Comparison of ENCODE assay signal across 19 cellular contexts in the genomic region with DNA sequence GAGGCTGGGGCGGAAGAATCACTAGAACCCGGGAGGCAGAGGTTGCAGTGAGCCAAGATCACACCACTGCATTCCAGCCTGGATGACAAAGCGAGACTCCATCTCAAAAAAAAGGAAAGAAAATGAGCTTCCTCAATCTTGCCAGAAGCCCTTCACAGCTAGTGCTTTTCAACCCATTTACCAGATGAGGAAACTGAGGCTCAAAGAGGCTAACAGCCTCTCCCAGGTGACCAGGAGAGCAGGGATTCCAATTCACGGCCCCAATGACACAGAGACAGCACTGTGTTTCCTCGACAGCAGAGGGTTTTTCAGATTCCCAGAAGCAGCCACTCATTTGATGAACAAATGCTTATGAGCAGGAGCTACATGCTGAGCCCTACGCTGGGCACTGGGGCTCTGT. TPM values are rescaled to one million over a fixed set of nuclear protein-coding genes. Genes with fewer than 3 reads are reported as not detected.
DNase-seq lines count a peak whose midpoint lies in the region; ATAC-seq, FAIRE-seq and TF ChIP-seq lines count a peak whose summit lies in the region.
"Had no signal": no experiment of that assay in that cellular context is flagged by ENCODE, and none has a peak within 500 bp of the region (broad histone marks: within the 10 kb centered on the region; RNA-seq: fewer than 3 reads in every experiment).

No MANE protein-coding gene starts in this region.

- FAIRE-seq in HepG2 (lab: Jason Lieb, UNC) (no peak), astrocyte (lab: Jason Lieb, UNC) (no peak)
- FAIRE-seq: GM12878, H1 had no signal

- peak overlapping the region; percentile 19 for H3K27ac Mint-ChIP-seq in astrocyte (ENCODE audit: unreplicated experiment)
- no peak overlapping the region for H3K27ac Mint-ChIP-seq in CD4-positive, alpha-beta T cell
- H3K27ac Mint-ChIP-seq: H9 had no signal

- ATAC-seq in HepG2 (no peak), right lobe of liver (no peak)
- no peak for ATAC-seq in CD4-positive, alpha-beta T cell (ENCODE audit: poor library complexity)
- ATAC-seq: A549, GM12878 had no signal

- H3K27ac ChIP-seq in HepG2 (ENCODE audit: extremely low read length, insufficient read depth, low read length): no peak overlapping the region
- no peak overlapping the region for H3K27ac ChIP-seq in right lobe of liver
- H3K27ac ChIP-seq in astrocyte (ENCODE audit: low read depth, low read length): no peak overlapping the region
- H3K27ac ChIP-seq in neuronal stem cell (replicated peaks; ENCODE audit: low read length): no peak overlapping the region
- no peak overlapping the region for H3K27ac ChIP-seq in CD4-positive, alpha-beta T cell (ENCODE audit: low read depth, low read length)
- H3K27ac ChIP-seq: 22Rv1, A549, C4-2B had no signal

- H3K4me3 ChIP-seq in HepG2 (replicated peaks in 1 of 3; ENCODE audit: insufficient read depth in 1 of 3, low read depth in 2 of 3, low read length in 3 of 3) (no peak overlapping the region), right lobe of liver (no peak overlapping the region), astrocyte (ENCODE audit: insufficient read depth, low read depth, low read length) (no peak overlapping the region), neuronal stem cell (ENCODE audit: low read length in 2 of 2) (no peak overlapping the region)
- H3K4me3 ChIP-seq: A549, GM12878 had no signal

- H3K79me1 ChIP-seq in neuronal stem cell (ENCODE audit: low read depth, low read length): no peaks in the 10 kb centered on the region

- H3K9ac ChIP-seq in HepG2 (ENCODE audit: insufficient read depth, low read depth, low read length): no peak overlapping the region
- H3K9ac ChIP-seq in astrocyte (ENCODE audit: low read length): no peak overlapping the region
- no peak overlapping the region for H3K9ac ChIP-seq in neuronal stem cell (ENCODE audit: low read depth, low read length, poor library complexity)

- TF ChIP-seq EP300 in HepG2 (IDR thresholded peaks at IDR 0.05; ENCODE audit: low read depth in 2 of 2, low read length in 2 of 2) (no peak), HepG2 (CRISPR knock-in tag; IDR thresholded peaks at IDR 0.05; ENCODE audit: borderline replicate concordance) (no peak)

- DNase-seq in HepG2 (ENCODE audit: low spot score) (no peak), right lobe of liver (no peak), astrocyte (ENCODE audit: low read depth) (no peak), neuronal stem cell (ENCODE audit: low spot score) (no peak)
- DNase-seq in CD4-positive, alpha-beta T cell: no peak
- DNase-seq in activated T-cell treated with anti-CD3 and anti-CD28 coated beads, Interleukin-2, amount 50 U/mL, for 48 hours: no peak
- DNase-seq: AML-193; CD4-positive, alpha-beta memory T cell; DMS 273 treated with DMSO at 0.1 percent for 48 hours; DND-41; EL; H9 had no signal

- TF ChIP-seq CTCF in HepG2 (CRISPR knock-in tag; IDR thresholded peaks at IDR 0.05) (no peak), right lobe of liver (IDR thresholded peaks at IDR 0.05) (no peak), astrocyte (IDR thresholded peaks at IDR 0.05; ENCODE audit: insufficient read depth, low read depth, low read length) (no peak)
- no peak for TF ChIP-seq CTCF in CD4-positive, alpha-beta T cell (IDR thresholded peaks at IDR 0.05)

- H3K14ac ChIP-seq in neuronal stem cell (ENCODE audit: low read length): no peak overlapping the region

- intact Hi-C loops in HepG2 (cut with micrococcal nuclease; ENCODE audit: unreplicated experiment): no loop called here
- intact Hi-C loops in right lobe of liver (cut with DNase I): no loop called here
- intact Hi-C loops in CD4-positive, alpha-beta T cell (cut with DNase I, micrococcal nuclease): no loop called here

- 70% methylated on average over 6 of the region's 6 CpGs for WGBS in HepG2 (ENCODE audit: low lambda C conversion rate)
- WGBS in right lobe of liver (ENCODE audit: insufficient coverage, low coverage, low lambda C conversion rate, missing lambda C conversion rate): 78% methylated on average over 4 of the region's 6 CpGs
- WGBS in neuronal stem cell (ENCODE audit: extremely low coverage in 2 of 2, insufficient read length in 2 of 2, insufficient replicate concordance in 1 of 2), 2 donors: no CpG with 5 or more reads among the region's 6 CpGs

- H2AFZ ChIP-seq in HepG2 (ENCODE audit: low read length) (no peak overlapping the region), astrocyte (ENCODE audit: low read depth, low read length) (no peak overlapping the region), neuronal stem cell (ENCODE audit: low read length) (no peak overlapping the region)

- H3K4me1 Mint-ChIP-seq in astrocyte (ENCODE audit: low read depth, unreplicated experiment): no peaks in the 10 kb centered on the region
- peaks cover 10% of the 10 kb centered on the region for H3K4me1 Mint-ChIP-seq in CD4-positive, alpha-beta T cell (ENCODE audit: low read depth)

- no peak overlapping the region for H3K4ac ChIP-seq in neuronal stem cell (ENCODE audit: low read length)

- TF ChIP-seq RAD21 in HepG2 (CRISPR knock-in tag; IDR thresholded peaks at IDR 0.05): no peak

- H3K23ac ChIP-seq in neuronal stem cell (ENCODE audit: low read depth, low read length, poor library complexity): no peak overlapping the region

- in situ Hi-C loops in HepG2 (cut with HindIII; ENCODE audit: extremely low pct_ligation_motif_present, low pct_unique_long_range_greater_than_20kb): no loop called here

- H4K91ac ChIP-seq in neuronal stem cell (ENCODE audit: low read depth, low read length, poor library complexity): no peak overlapping the region

- TF ChIP-seq POLR2A in HepG2 (IDR thresholded peaks at IDR 0.05; ENCODE audit: insufficient read depth in 1 of 2, low read depth in 2 of 2, low read length in 2 of 2) (no peak), right lobe of liver (IDR thresholded peaks at IDR 0.05) (no peak)

- peak overlapping the region; percentile 94 for H2AK5ac ChIP-seq in neuronal stem cell (ENCODE audit: low read depth, low read length)

- no peak overlapping the region for H3K18ac ChIP-seq in neuronal stem cell (ENCODE audit: low read length)

- peaks cover 41% of the 10 kb centered on the region for H3K4me1 ChIP-seq in HepG2 (ENCODE audit: insufficient read depth, low read length)
- H3K4me1 ChIP-seq in right lobe of liver: peaks cover 0 to 5% (median 0%) of the 10 kb centered on the region in 4 donors
- no peaks in the 10 kb centered on the region for H3K4me1 ChIP-seq in astrocyte (ENCODE audit: insufficient read depth, low read length)
- H3K4me1 ChIP-seq in neuronal stem cell (ENCODE audit: control insufficient read depth in 2 of 2, insufficient read depth in 1 of 2, low read depth in 1 of 2, low read length in 2 of 2): peaks cover 0 to 5% of the 10 kb centered on the region in 2 donors
- H3K4me1 ChIP-seq: A549 had no signal

- H3K79me2 ChIP-seq in HepG2 (ENCODE audit: insufficient read depth, low read length) (no peaks in the 10 kb centered on the region), astrocyte (ENCODE audit: insufficient read depth, low read length) (no peaks in the 10 kb centered on the region)

- H3K36me3 Mint-ChIP-seq in astrocyte (ENCODE audit: low read depth, unreplicated experiment): no peaks in the 10 kb centered on the region
- peaks cover 5% of the 10 kb centered on the region for H3K36me3 Mint-ChIP-seq in CD4-positive, alpha-beta T cell (ENCODE audit: low read depth)
- H3K36me3 Mint-ChIP-seq: CD4-positive, alpha-beta memory T cell had no signal

- no TSS peak for BruUV-seq in HepG2 (replicated peaks; lab: Mats Ljungman, UMichigan)

- POLR2A ChIA-PET in HepG2 (lab: Yijun Ruan, JAX): no interaction called here
- POLR2A ChIA-PET in CD4-positive, alpha-beta T cell (lab: Charles Lee): no interaction called here

- no peak overlapping the region for H2BK120ac ChIP-seq in neuronal stem cell (ENCODE audit: low read depth, low read length)

- no peaks in the 10 kb centered on the region for H3K9me3 Mint-ChIP-seq in astrocyte (ENCODE audit: unreplicated experiment)
- no peaks in the 10 kb centered on the region for H3K9me3 Mint-ChIP-seq in CD4-positive, alpha-beta T cell
- H3K9me3 Mint-ChIP-seq: H9 had no signal

- H3K27me3 Mint-ChIP-seq in astrocyte (ENCODE audit: low read depth, unreplicated experiment): peaks cover 51% of the 10 kb centered on the region
- peaks cover 24% of the 10 kb centered on the region for H3K27me3 Mint-ChIP-seq in CD4-positive, alpha-beta T cell

- no peaks in the 10 kb centered on the region for H3K9me3 ChIP-seq in HepG2 (ENCODE audit: low read length)
- no peaks in the 10 kb centered on the region for H3K9me3 ChIP-seq in right lobe of liver
- H3K9me3 ChIP-seq in astrocyte (ENCODE audit: insufficient read depth, low read depth, low read length): no peaks in the 10 kb centered on the region
- peaks cover 0 to 3% of the 10 kb centered on the region in 2 donors for H3K9me3 ChIP-seq in neuronal stem cell (replicated peaks in 1 of 2; ENCODE audit: control insufficient read depth in 2 of 2, insufficient read depth in 1 of 2, low read depth in 1 of 2, low read length in 2 of 2)
- H3K9me3 ChIP-seq in CD4-positive, alpha-beta T cell (ENCODE audit: control insufficient read depth, low read length): no peaks in the 10 kb centered on the region
- H3K9me3 ChIP-seq: A549 had no signal

- H3K36me3 ChIP-seq in HepG2 (replicated peaks in 1 of 2; ENCODE audit: control insufficient read depth in 1 of 2, insufficient read depth in 2 of 2, low read length in 2 of 2): no peaks in the 10 kb centered on the region
- H3K36me3 ChIP-seq in right lobe of liver: no peaks in the 10 kb centered on the region
- H3K36me3 ChIP-seq in astrocyte (ENCODE audit: insufficient read depth, low read length): no peaks in the 10 kb centered on the region
- no peaks in the 10 kb centered on the region for H3K36me3 ChIP-seq in neuronal stem cell (replicated peaks in 1 of 2; ENCODE audit: control insufficient read depth in 2 of 2, insufficient read depth in 2 of 2, low read length in 2 of 2)

- H2BK15ac ChIP-seq in neuronal stem cell (ENCODE audit: low read length): no peak overlapping the region

- H3K4me3 Mint-ChIP-seq in astrocyte (ENCODE audit: unreplicated experiment): no peak overlapping the region
- H3K4me3 Mint-ChIP-seq in CD4-positive, alpha-beta T cell: no peak overlapping the region
- H3K4me3 Mint-ChIP-seq: H9 had no signal

- CTCF ChIA-PET in HepG2 (lab: Yijun Ruan, JAX; ENCODE audit: low intra/inter-chr PET ratio, low total read pairs): no interaction called here
- CTCF ChIA-PET in CD4-positive, alpha-beta T cell (lab: Charles Lee): no interaction called here

- H3K4me2 ChIP-seq in HepG2 (ENCODE audit: low read depth, low read length): no peak overlapping the region
- H3K4me2 ChIP-seq in astrocyte (ENCODE audit: low read length): no peak overlapping the region
- H3K4me2 ChIP-seq in neuronal stem cell (ENCODE audit: insufficient read depth, low read length, poor library complexity, severe bottlenecking): no peak overlapping the region
- H3K4me2 ChIP-seq: A549 had no signal

- no peak overlapping the region for H4K8ac ChIP-seq in neuronal stem cell (ENCODE audit: low read depth, low read length)

- peak overlapping the region; percentile 82 for H2BK12ac ChIP-seq in neuronal stem cell (ENCODE audit: low read length)

- H4K20me1 ChIP-seq in HepG2 (ENCODE audit: insufficient read depth, low read length): no peaks in the 10 kb centered on the region
- H4K20me1 ChIP-seq in astrocyte (ENCODE audit: insufficient read depth, low read length): no peaks in the 10 kb centered on the region

- H2BK5ac ChIP-seq in neuronal stem cell (ENCODE audit: low read length): no peak overlapping the region

- H3K27me3 ChIP-seq in HepG2 (ENCODE audit: control insufficient read depth in 1 of 2, insufficient read depth in 2 of 2, low read length in 2 of 2) (0 out of 5 replicates have a peak, but pooled peaks cover 0 to 4% of the 10 kb centered on the region in 2 experiments), right lobe of liver (no peaks in the 10 kb centered on the region), astrocyte (ENCODE audit: insufficient read depth, low read length) (peaks cover 4% of the 10 kb centered on the region), neuronal stem cell (ENCODE audit: control insufficient read depth in 3 of 3, insufficient read depth in 3 of 3, low read depth in 1 of 3, low read length in 3 of 3) (peaks cover 0 to 15% (median 10%) of the 10 kb centered on the region in 3 experiments)
- H3K27me3 ChIP-seq in CD4-positive, alpha-beta T cell (ENCODE audit: control insufficient read depth, insufficient read depth, low read length): peaks cover 13% of the 10 kb centered on the region

RNA-seq across cellular contexts. Expression of a gene that starts 3.2 kb away (rescaled TPM):
- total RNA-seq in HepG2 (2016; rRNA removed; fragmentation: Illumina TruSeq; extraction: Trizol): not detected in 2 replicates
- total RNA-seq in HepG2 (2016; cell fraction: cytosol; rRNA removed; fragmentation: Illumina TruSeq; extraction: Trizol; ENCODE audit: low read depth): not detected in 2 replicates
- total RNA-seq in HepG2 (2016; cell fraction: insoluble cytoplasmic fraction; rRNA removed; fragmentation: Illumina TruSeq; extraction: Trizol): not detected in 2 replicates
- total RNA-seq in HepG2 (2016; cell fraction: membrane; rRNA removed; fragmentation: Illumina TruSeq; extraction: Trizol): not detected in 2 replicates
- total RNA-seq in HepG2 (2016; cell fraction: nucleus; rRNA removed; fragmentation: Illumina TruSeq; extraction: Trizol): not detected in 2 replicates
- 2.5 and 2.9 TPM in 2 replicates for polyA plus RNA-seq in HepG2 (2011; rRNA removed)
- 2.3 and 3.1 TPM in 2 replicates for polyA plus RNA-seq in HepG2 (2011; cell fraction: cytosol; rRNA removed)
- 1.7 and 1.8 TPM in 2 replicates for polyA plus RNA-seq in HepG2 (2011; cell fraction: nucleus; rRNA removed)
- polyA plus RNA-seq in HepG2 (2012): 0.93 and 1.7 TPM in 2 replicates
- 0.17 TPM in 1 of 2 replicates, not detected in the other for polyA plus RNA-seq in HepG2 (2016; cell fraction: cytosol; fragmentation: Illumina TruSeq; extraction: Trizol; ENCODE audit: low read depth)
- polyA plus RNA-seq in HepG2 (2016; cell fraction: insoluble cytoplasmic fraction; fragmentation: Illumina TruSeq; extraction: Trizol; ENCODE audit: low read depth): 0.20 TPM in 1 of 2 replicates, not detected in the other
- polyA plus RNA-seq in HepG2 (2016; cell fraction: membrane; fragmentation: Illumina TruSeq; extraction: Trizol; ENCODE audit: low read depth): 0.14 TPM in 1 of 2 replicates, not detected in the other
- polyA plus RNA-seq in HepG2 (2016; cell fraction: nucleus; fragmentation: Illumina TruSeq; extraction: Trizol; ENCODE audit: insufficient read depth, low read depth): not detected in 2 replicates
- polyA minus RNA-seq in HepG2 (2011; rRNA and poly(A)+ RNA removed; ENCODE audit: low replicate concordance): 0.30 and 1.3 TPM in 2 replicates
- 0.88 and 0.89 TPM in 2 replicates for polyA minus RNA-seq in HepG2 (2011; cell fraction: cytosol; rRNA and poly(A)+ RNA removed)
- 0.39 TPM in 1 of 2 replicates, not detected in the other for polyA minus RNA-seq in HepG2 (2011; cell fraction: nucleus; rRNA and poly(A)+ RNA removed)
- total RNA-seq in right lobe of liver: under 1 TPM in 1 of 6 experiments, not detected in 5; 0.27 TPM
- total RNA-seq in astrocyte: 0.18 TPM in 1 of 2 replicates, not detected in the other
- 0.53 TPM for polyA plus RNA-seq in neuronal stem cell (2013, experiment 1 of 2)
- 0.57 TPM for polyA plus RNA-seq in neuronal stem cell (2013, experiment 2 of 2)
- total RNA-seq in CD4-positive, alpha-beta T cell: under 1 TPM; 0.36 to 0.47 TPM
- total RNA-seq: G401, GM12878 had no signal
- polyA plus RNA-seq: CD4-positive, alpha-beta memory T cell had no signal

RNA-seq across cellular contexts. Expression of a gene that starts 21.4 kb away (rescaled TPM):
- 487 and 598 TPM in 2 replicates for total RNA-seq in HepG2 (2016; rRNA removed; fragmentation: Illumina TruSeq; extraction: Trizol)
- total RNA-seq in HepG2 (2016; cell fraction: cytosol; rRNA removed; fragmentation: Illumina TruSeq; extraction: Trizol; ENCODE audit: low read depth): 218 and 283 TPM in 2 replicates
- 483 and 617 TPM in 2 replicates for total RNA-seq in HepG2 (2016; cell fraction: insoluble cytoplasmic fraction; rRNA removed; fragmentation: Illumina TruSeq; extraction: Trizol)
- 247 and 299 TPM in 2 replicates for total RNA-seq in HepG2 (2016; cell fraction: membrane; rRNA removed; fragmentation: Illumina TruSeq; extraction: Trizol)
- 178 and 186 TPM in 2 replicates for total RNA-seq in HepG2 (2016; cell fraction: nucleus; rRNA removed; fragmentation: Illumina TruSeq; extraction: Trizol)
- 469 and 481 TPM in 2 replicates for polyA plus RNA-seq in HepG2 (2011; rRNA removed)
- 584 and 686 TPM in 2 replicates for polyA plus RNA-seq in HepG2 (2011; cell fraction: cytosol; rRNA removed)
- 208 and 220 TPM in 2 replicates for polyA plus RNA-seq in HepG2 (2011; cell fraction: nucleus; rRNA removed)
- polyA plus RNA-seq in HepG2 (2012): 383 and 386 TPM in 2 replicates
- 249 and 303 TPM in 2 replicates for polyA plus RNA-seq in HepG2 (2016; cell fraction: cytosol; fragmentation: Illumina TruSeq; extraction: Trizol; ENCODE audit: low read depth)
- 687 and 740 TPM in 2 replicates for polyA plus RNA-seq in HepG2 (2016; cell fraction: insoluble cytoplasmic fraction; fragmentation: Illumina TruSeq; extraction: Trizol; ENCODE audit: low read depth)
- polyA plus RNA-seq in HepG2 (2016; cell fraction: membrane; fragmentation: Illumina TruSeq; extraction: Trizol; ENCODE audit: low read depth): 255 and 294 TPM in 2 replicates
- polyA plus RNA-seq in HepG2 (2016; cell fraction: nucleus; fragmentation: Illumina TruSeq; extraction: Trizol; ENCODE audit: insufficient read depth, low read depth): 319 and 339 TPM in 2 replicates
- polyA minus RNA-seq in HepG2 (2011; rRNA and poly(A)+ RNA removed; ENCODE audit: low replicate concordance): 521 and 803 TPM in 2 replicates
- polyA minus RNA-seq in HepG2 (2011; cell fraction: cytosol; rRNA and poly(A)+ RNA removed): 131 and 134 TPM in 2 replicates
- 44.8 and 54.5 TPM in 2 replicates for polyA minus RNA-seq in HepG2 (2011; cell fraction: nucleus; rRNA and poly(A)+ RNA removed)
- 100 to 1,000 TPM; 189 to 697 (median 228) TPM for total RNA-seq in right lobe of liver
- total RNA-seq in astrocyte: 326 and 344 TPM in 2 replicates
- polyA plus RNA-seq in neuronal stem cell (2013, experiment 1 of 2): 708 TPM
- polyA plus RNA-seq in neuronal stem cell (2013, experiment 2 of 2): 694 TPM
- 100 to 1,000 TPM; 136 to 144 TPM for total RNA-seq in CD4-positive, alpha-beta T cell

RNA-seq across cellular contexts. Expression of a gene that starts 28.0 kb away (rescaled TPM):
- total RNA-seq in HepG2 (2016; rRNA removed; fragmentation: Illumina TruSeq; extraction: Trizol): 0.20 and 0.46 TPM in 2 replicates
- 0.40 and 0.71 TPM in 2 replicates for total RNA-seq in HepG2 (2016; cell fraction: cytosol; rRNA removed; fragmentation: Illumina TruSeq; extraction: Trizol; ENCODE audit: low read depth)
- total RNA-seq in HepG2 (2016; cell fraction: insoluble cytoplasmic fraction; rRNA removed; fragmentation: Illumina TruSeq; extraction: Trizol): 0.52 and 0.63 TPM in 2 replicates
- total RNA-seq in HepG2 (2016; cell fraction: membrane; rRNA removed; fragmentation: Illumina TruSeq; extraction: Trizol): 0.43 and 1.0 TPM in 2 replicates
- total RNA-seq in HepG2 (2016; cell fraction: nucleus; rRNA removed; fragmentation: Illumina TruSeq; extraction: Trizol): 0.60 TPM in 1 of 2 replicates, not detected in the other
- 0.07 and 0.18 TPM in 2 replicates for polyA plus RNA-seq in HepG2 (2011; rRNA removed)
- polyA plus RNA-seq in HepG2 (2011; cell fraction: cytosol; rRNA removed): 0.19 and 0.35 TPM in 2 replicates
- not detected in 2 replicates for polyA plus RNA-seq in HepG2 (2011; cell fraction: nucleus; rRNA removed)
- 0.21 TPM in 1 of 2 replicates, not detected in the other for polyA plus RNA-seq in HepG2 (2012)
- 2.2 and 2.4 TPM in 2 replicates for polyA plus RNA-seq in HepG2 (2016; cell fraction: cytosol; fragmentation: Illumina TruSeq; extraction: Trizol; ENCODE audit: low read depth)
- 0.93 and 1.0 TPM in 2 replicates for polyA plus RNA-seq in HepG2 (2016; cell fraction: insoluble cytoplasmic fraction; fragmentation: Illumina TruSeq; extraction: Trizol; ENCODE audit: low read depth)
- polyA plus RNA-seq in HepG2 (2016; cell fraction: membrane; fragmentation: Illumina TruSeq; extraction: Trizol; ENCODE audit: low read depth): 1.2 and 1.8 TPM in 2 replicates
- polyA plus RNA-seq in HepG2 (2016; cell fraction: nucleus; fragmentation: Illumina TruSeq; extraction: Trizol; ENCODE audit: insufficient read depth, low read depth): 1.2 TPM in 1 of 2 replicates, not detected in the other
- 0.18 TPM in 1 of 2 replicates, not detected in the other for polyA minus RNA-seq in HepG2 (2011; rRNA and poly(A)+ RNA removed; ENCODE audit: low replicate concordance)
- not detected in 2 replicates for polyA minus RNA-seq in HepG2 (2011; cell fraction: cytosol; rRNA and poly(A)+ RNA removed)
- not detected in 2 replicates for polyA minus RNA-seq in HepG2 (2011; cell fraction: nucleus; rRNA and poly(A)+ RNA removed)
- 1 to 10 TPM in 1 of 6 experiments, under 1 TPM in 3, not detected in 2; 0.38 to 1.2 (median 0.57) TPM for total RNA-seq in right lobe of liver
- 0.45 TPM in 1 of 2 replicates, not detected in the other for total RNA-seq in astrocyte
- 2.1 TPM for polyA plus RNA-seq in neuronal stem cell (2013, experiment 1 of 2)
- polyA plus RNA-seq in neuronal stem cell (2013, experiment 2 of 2): 1.9 TPM
- total RNA-seq in CD4-positive, alpha-beta T cell: under 1 TPM; 0.58 to 0.59 TPM
- total RNA-seq: G401 had no signal

RNA-seq across cellular contexts. Expression of a gene that starts 34.8 kb away (rescaled TPM):
- total RNA-seq in HepG2 (2016; rRNA removed; fragmentation: Illumina TruSeq; extraction: Trizol) (not detected in 2 replicates), right lobe of liver (under 1 TPM in 1 of 6 experiments, not detected in 5; 0.15 TPM), astrocyte (not detected in 2 replicates)
- not detected in 2 replicates for total RNA-seq in HepG2 (2016; cell fraction: cytosol; rRNA removed; fragmentation: Illumina TruSeq; extraction: Trizol; ENCODE audit: low read depth)
- total RNA-seq in HepG2 (2016; cell fraction: insoluble cytoplasmic fraction; rRNA removed; fragmentation: Illumina TruSeq; extraction: Trizol): not detected in 2 replicates
- total RNA-seq in HepG2 (2016; cell fraction: membrane; rRNA removed; fragmentation: Illumina TruSeq; extraction: Trizol): not detected in 2 replicates
- total RNA-seq in HepG2 (2016; cell fraction: nucleus; rRNA removed; fragmentation: Illumina TruSeq; extraction: Trizol): not detected in 2 replicates
- polyA plus RNA-seq in HepG2 (2011; rRNA removed): not detected in 2 replicates
- not detected in 2 replicates for polyA plus RNA-seq in HepG2 (2011; cell fraction: cytosol; rRNA removed)
- not detected in 2 replicates for polyA plus RNA-seq in HepG2 (2011; cell fraction: nucleus; rRNA removed)
- 0.50 TPM in 1 of 2 replicates, not detected in the other for polyA plus RNA-seq in HepG2 (2012)
- polyA plus RNA-seq in HepG2 (2016; cell fraction: cytosol; fragmentation: Illumina TruSeq; extraction: Trizol; ENCODE audit: low read depth): not detected in 2 replicates
- polyA plus RNA-seq in HepG2 (2016; cell fraction: insoluble cytoplasmic fraction; fragmentation: Illumina TruSeq; extraction: Trizol; ENCODE audit: low read depth): not detected in 2 replicates
- polyA plus RNA-seq in HepG2 (2016; cell fraction: membrane; fragmentation: Illumina TruSeq; extraction: Trizol; ENCODE audit: low read depth): not detected in 2 replicates
- polyA plus RNA-seq in HepG2 (2016; cell fraction: nucleus; fragmentation: Illumina TruSeq; extraction: Trizol; ENCODE audit: insufficient read depth, low read depth): not detected in 2 replicates
- polyA minus RNA-seq in HepG2 (2011; rRNA and poly(A)+ RNA removed; ENCODE audit: low replicate concordance): not detected in 2 replicates
- polyA minus RNA-seq in HepG2 (2011; cell fraction: cytosol; rRNA and poly(A)+ RNA removed): not detected in 2 replicates
- not detected in 2 replicates for polyA minus RNA-seq in HepG2 (2011; cell fraction: nucleus; rRNA and poly(A)+ RNA removed)
- not detected for polyA plus RNA-seq in neuronal stem cell (2013, experiment 1 of 2)
- not detected for polyA plus RNA-seq in neuronal stem cell (2013, experiment 2 of 2)
- 1 to 10 TPM; 2.2 to 3.3 TPM for total RNA-seq in CD4-positive, alpha-beta T cell
- polyA plus RNA-seq: A549, BJ had no signal

RNA-seq across cellular contexts. Expression of a gene that starts 40.7 kb away (rescaled TPM):
- total RNA-seq in HepG2 (2016; rRNA removed; fragmentation: Illumina TruSeq; extraction: Trizol) (49.7 and 55.3 TPM in 2 replicates), right lobe of liver (10 to 100 TPM; 27.8 to 46.5 (median 31.0) TPM), astrocyte (102 and 106 TPM in 2 replicates)
- total RNA-seq in HepG2 (2016; cell fraction: cytosol; rRNA removed; fragmentation: Illumina TruSeq; extraction: Trizol; ENCODE audit: low read depth): 6.0 and 6.9 TPM in 2 replicates
- 47.3 and 54.7 TPM in 2 replicates for total RNA-seq in HepG2 (2016; cell fraction: insoluble cytoplasmic fraction; rRNA removed; fragmentation: Illumina TruSeq; extraction: Trizol)
- 14.0 and 14.6 TPM in 2 replicates for total RNA-seq in HepG2 (2016; cell fraction: membrane; rRNA removed; fragmentation: Illumina TruSeq; extraction: Trizol)
- 19.2 and 23.6 TPM in 2 replicates for total RNA-seq in HepG2 (2016; cell fraction: nucleus; rRNA removed; fragmentation: Illumina TruSeq; extraction: Trizol)
- polyA plus RNA-seq in HepG2 (2011; rRNA removed): 27.2 and 30.6 TPM in 2 replicates
- polyA plus RNA-seq in HepG2 (2011; cell fraction: cytosol; rRNA removed): 31.2 and 46.3 TPM in 2 replicates
- polyA plus RNA-seq in HepG2 (2011; cell fraction: nucleus; rRNA removed): 22.3 and 22.9 TPM in 2 replicates
- polyA plus RNA-seq in HepG2 (2012): 29.6 and 31.8 TPM in 2 replicates
- polyA plus RNA-seq in HepG2 (2016; cell fraction: cytosol; fragmentation: Illumina TruSeq; extraction: Trizol; ENCODE audit: low read depth): 8.2 TPM in 2 replicates
- 57.8 and 72.2 TPM in 2 replicates for polyA plus RNA-seq in HepG2 (2016; cell fraction: insoluble cytoplasmic fraction; fragmentation: Illumina TruSeq; extraction: Trizol; ENCODE audit: low read depth)
- 10.1 and 13.3 TPM in 2 replicates for polyA plus RNA-seq in HepG2 (2016; cell fraction: membrane; fragmentation: Illumina TruSeq; extraction: Trizol; ENCODE audit: low read depth)
- 40.6 and 42.2 TPM in 2 replicates for polyA plus RNA-seq in HepG2 (2016; cell fraction: nucleus; fragmentation: Illumina TruSeq; extraction: Trizol; ENCODE audit: insufficient read depth, low read depth)
- polyA minus RNA-seq in HepG2 (2011; rRNA and poly(A)+ RNA removed; ENCODE audit: low replicate concordance): 29.9 and 44.8 TPM in 2 replicates
- polyA minus RNA-seq in HepG2 (2011; cell fraction: cytosol; rRNA and poly(A)+ RNA removed): 18.9 and 20.0 TPM in 2 replicates
- 4.8 and 6.1 TPM in 2 replicates for polyA minus RNA-seq in HepG2 (2011; cell fraction: nucleus; rRNA and poly(A)+ RNA removed)
- 39.0 TPM for polyA plus RNA-seq in neuronal stem cell (2013, experiment 1 of 2)
- polyA plus RNA-seq in neuronal stem cell (2013, experiment 2 of 2): 39.4 TPM
- 10 to 100 TPM; 45.7 to 48.8 TPM for total RNA-seq in CD4-positive, alpha-beta T cell
